In the genomic region with DNA sequence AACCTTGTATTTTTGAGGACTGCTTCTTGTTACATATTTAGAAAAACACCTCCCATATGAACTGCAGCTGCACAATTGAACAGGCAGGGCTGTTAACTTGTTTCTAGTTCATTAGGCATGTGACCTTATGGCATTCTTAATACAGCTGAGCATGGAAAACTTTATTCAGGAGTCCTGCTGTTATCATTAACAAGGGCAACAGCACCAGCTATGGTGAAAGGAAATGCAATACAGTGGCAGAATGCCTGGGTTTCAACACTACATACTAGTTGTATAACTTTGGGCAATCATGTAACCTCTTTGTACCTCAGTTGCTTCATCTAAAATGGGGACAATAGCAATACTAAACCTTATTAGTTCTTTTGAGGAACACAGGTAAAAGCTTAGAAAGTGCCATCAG, we compare ENCODE assay signal across 24 cellular contexts.
DNase-seq lines count a peak whose midpoint lies in the region; ATAC-seq and TF ChIP-seq lines count a peak whose summit lies in the region.
"Had no signal": no experiment of that assay in that cellular context is flagged by ENCODE, and none has a peak within 500 bp of the region (broad histone marks: within the 10 kb centered on the region; RNA-seq: fewer than 3 reads in every experiment).

No MANE protein-coding gene starts in this region.

- no peak overlapping the region for H2AFZ ChIP-seq in trophoblast cell (ENCODE audit: insufficient read depth, low read length, poor library complexity)

- no peaks in the 10 kb centered on the region for H3K27me3 ChIP-seq in HL-60 (ENCODE audit: insufficient read depth, poor library complexity, severe bottlenecking)
- H3K27me3 ChIP-seq in trophoblast cell (ENCODE audit: insufficient read depth, low read length): no peaks in the 10 kb centered on the region
- H3K27me3 ChIP-seq: MG63 had no signal

- H3K79me2 ChIP-seq in trophoblast cell (ENCODE audit: control insufficient read depth, insufficient read depth, low read length, poor library complexity): no peaks in the 10 kb centered on the region

- H3K4me2 ChIP-seq in trophoblast cell (ENCODE audit: low read length): no peak overlapping the region

- H3K4me1 ChIP-seq in trophoblast cell (ENCODE audit: control insufficient read depth in 1 of 2, insufficient read depth in 2 of 2, low read length in 2 of 2): no peaks in the 10 kb centered on the region
- H3K4me1 ChIP-seq: Caco-2 had no signal

- H4K12ac ChIP-seq in trophoblast cell (ENCODE audit: low read depth, low read length): no peak overlapping the region

- no peak for TF ChIP-seq CTCF in HL-60 (IDR thresholded peaks at IDR 0.05; ENCODE audit: insufficient read depth, low read length)

- no peak overlapping the region for H2AK5ac ChIP-seq in trophoblast cell (ENCODE audit: low read length)

- H2BK120ac ChIP-seq in trophoblast cell (ENCODE audit: insufficient read depth, low read length, poor library complexity): peak overlapping the region; percentile 11

- H3K4me3 ChIP-seq in HL-60 (replicated peaks; ENCODE audit: insufficient read depth, low read length) (no peak overlapping the region), trophoblast cell (ENCODE audit: low read depth, low read length) (no peak overlapping the region)
- H3K4me3 ChIP-seq: GM12878, MG63, SK-N-MC had no signal

- intact Hi-C loops in sciatic nerve (cut with DNase I): no loop called here

- no peak overlapping the region for H4K91ac ChIP-seq in trophoblast cell (ENCODE audit: low read depth, low read length)

- H2BK5ac ChIP-seq in trophoblast cell (ENCODE audit: low read depth, low read length, poor library complexity): no peak overlapping the region

- DNase-seq in NCI-H2171 treated with DMSO at 0.1 percent for 48 hours (lab: John Stamatoyannopoulos, UW) (peak; percentile 16), NCI-H2171 (lab: John Stamatoyannopoulos, UW) (no peak), HL-60 (ENCODE audit: low read depth in 1 of 2, low spot score in 1 of 2) (peak in 1 of 2 experiments; percentile 49), fibroblast of gingiva (ENCODE audit: low read depth) (peak; percentile 15), trophoblast cell (no peak), midbrain (lab: John Stamatoyannopoulos, UW) (no peak), sciatic nerve (ENCODE audit: low spot score) (no peak)
- DNase-seq: AML-193; Caco-2; CD8-positive, alpha-beta T cell; KBM-7; MG63; NCI-H1092; NCI-H1417 treated with DMSO at 0.1 percent for 48 hours; NCI-H1694 treated with DMSO at 0.1 percent for 48 hours; NCI-H2081; NCI-H345; NCI-H510A treated with DMSO at 0.1 percent for 48 hours; SIG-M5 had no signal

- peak overlapping the region; percentile 2; the same call in 1 of the 2 replicates for H3K27ac ChIP-seq in HL-60 (replicated peaks)
- H3K27ac ChIP-seq in trophoblast cell (ENCODE audit: low read depth, low read length): no peak overlapping the region
- H3K27ac ChIP-seq: C4-2B, SK-N-MC had no signal

- peaks cover 2 to 4% of the 10 kb centered on the region in 2 experiments for H3K36me3 ChIP-seq in trophoblast cell (ENCODE audit: control insufficient read depth in 1 of 2, insufficient read depth in 2 of 2, low read length in 2 of 2)
- H3K36me3 ChIP-seq: MG63 had no signal

- H3K79me1 ChIP-seq in trophoblast cell (ENCODE audit: low read length): peaks cover 2% of the 10 kb centered on the region

- H3K9me3 ChIP-seq in trophoblast cell (ENCODE audit: insufficient read depth, low read depth, low read length): no peaks in the 10 kb centered on the region
- H3K9me3 ChIP-seq: Caco-2, MG63 had no signal

- H3K14ac ChIP-seq in trophoblast cell (ENCODE audit: low read length): no peak overlapping the region

- no peak overlapping the region for H3K18ac ChIP-seq in trophoblast cell (ENCODE audit: low read length)

- no peak overlapping the region for H3K4ac ChIP-seq in trophoblast cell (ENCODE audit: low read depth, low read length)

- no peak overlapping the region for H2BK12ac ChIP-seq in trophoblast cell (ENCODE audit: low read length)

- H4K8ac ChIP-seq in trophoblast cell (ENCODE audit: low read depth, low read length): no peak overlapping the region

- no peak overlapping the region for H3K9ac ChIP-seq in trophoblast cell (ENCODE audit: low read length)

- ATAC-seq in sciatic nerve (no peak), HG02642 (IDR thresholded peaks at IDR 0.05; ENCODE audit: poor library complexity, unreplicated experiment) (no peak)
- ATAC-seq: CD8-positive, alpha-beta T cell; GM12878; HCT116 had no signal

- no peak overlapping the region for H3K23ac ChIP-seq in trophoblast cell (ENCODE audit: low read length)

Comparison
In these comparisons a context has a peak if more than half of its experiments do, and no peak if none do; other contexts are left out.
1. DNase-seq: peak in NCI-H2171 treated with DMSO at 0.1 percent for 48 hours (single experiment) and fibroblast of gingiva (single experiment); none in NCI-H2171 (single experiment), trophoblast cell (0 of 2), midbrain (single experiment) and sciatic nerve (single experiment).